20 cellular contexts compared by ENCODE assay signal in genomic region chr5:90294604-90295003, GRCh38.
DNase-seq lines count a peak whose midpoint lies in the region; ATAC-seq and TF ChIP-seq lines count a peak whose summit lies in the region.
"Had no signal": no experiment of that assay in that cellular context is flagged by ENCODE, and none has a peak within 500 bp of the region (broad histone marks: within the 10 kb centered on the region; RNA-seq: fewer than 3 reads in every experiment).

No MANE protein-coding gene starts in this region.

- TF ChIP-seq POLR2A in HCT116 (IDR thresholded peaks at IDR 0.05; ENCODE audit: borderline replicate concordance, extremely low read depth, insufficient read depth, insufficient read length), result no peak

- BruUV-seq in HCT116 (replicated peaks; lab: Mats Ljungman, UMichigan) (no TSS peak), mammary epithelial cell (replicated peaks; lab: Mats Ljungman, UMichigan) (no TSS peak)

- in situ Hi-C loops in mammary epithelial cell (cut with MboI; ENCODE audit: low sequenced_read_pairs in 2 of 2), result no loop called here

- RAD21 ChIA-PET in HCT116 (lab: Charles Lee; ENCODE audit: low non-redundant PET in 1 of 2, low total read pairs in 2 of 2, uncharacterized antibody in 2 of 2, unreplicated experiment in 2 of 2), result no interaction called here

- TF ChIP-seq RAD21 in HCT116 (IDR thresholded peaks at IDR 0.05; ENCODE audit: low read depth), result no peak

- intact Hi-C loops in HCT116 (cut with micrococcal nuclease) (no loop called here), mammary epithelial cell (cut with micrococcal nuclease) (no loop called here), dorsolateral prefrontal cortex (cut with DNase I) (no loop called here)

- peak overlapping the region; percentile 52 for H2AFZ ChIP-seq in HCT116 (ENCODE audit: low read depth, low read length, poor library complexity, severe bottlenecking)
- no peak overlapping the region for H2AFZ ChIP-seq in mammary epithelial cell (ENCODE audit: low read depth, low read length)

- H3K9ac ChIP-seq in HCT116 (ENCODE audit: low read length), result no peak overlapping the region
- no peak overlapping the region for H3K9ac ChIP-seq in mammary epithelial cell (ENCODE audit: insufficient read depth, low read length)

- H3K9me2 ChIP-seq in HCT116 (ENCODE audit: insufficient read depth), result no peaks in the 10 kb centered on the region

- H3K4me3 ChIP-seq in HCT116 (replicated peaks in 1 of 2; ENCODE audit: low read depth in 1 of 2, low read length in 2 of 2) (no peak overlapping the region), kidney epithelial cell (ENCODE audit: low read depth, low read length) (no peak overlapping the region), mammary epithelial cell (replicated peaks in 1 of 3; ENCODE audit: insufficient read depth in 1 of 3, low read depth in 2 of 3, low read length in 3 of 3) (no peak overlapping the region), SJCRH30 (no peak overlapping the region), dorsolateral prefrontal cortex (no peak overlapping the region)
- H3K4me3 ChIP-seq: esophagus muscularis mucosa, left ventricle myocardium inferior had no signal

- TF ChIP-seq CTCF in HCT116 (IDR thresholded peaks at IDR 0.05 in 2 of 3, conservative IDR thresholded peaks at IDR 0.05 in 1 of 3; ENCODE audit: borderline replicate concordance in 1 of 3, insufficient read depth in 1 of 3, low read depth in 2 of 3, low read length in 2 of 3) (peak in 1 of 3 experiments; percentile 30; a peak in 2 of 6 replicates), kidney epithelial cell (IDR thresholded peaks at IDR 0.05; ENCODE audit: insufficient read depth, low read length, poor library complexity, severe bottlenecking) (peak; percentile 15), mammary epithelial cell (conservative IDR thresholded peaks at IDR 0.05 in 1 of 2, IDR thresholded peaks at IDR 0.05 in 1 of 2; ENCODE audit: extremely low read depth in 1 of 2, insufficient read depth in 1 of 2, low read depth in 1 of 2, low read length in 2 of 2) (no peak), dorsolateral prefrontal cortex (IDR thresholded peaks at IDR 0.05 in 54 of 56, conservative IDR thresholded peaks at IDR 0.05 in 2 of 56; ENCODE audit: low read depth in 1 of 56, partially characterized antibody in 56 of 56) (no peak)

- CTCF ChIA-PET in HCT116 (lab: Charles Lee) (no interaction called here), mammary epithelial cell (lab: Charles Lee; ENCODE audit: low non-redundant PET) (no interaction called here)

- DNase-seq in NCI-H2227 (lab: John Stamatoyannopoulos, UW; ENCODE audit: unreplicated experiment) (peak; percentile 14), NCI-H2227 treated with DMSO at 0.1 percent for 48 hours (lab: John Stamatoyannopoulos, UW) (no peak), HCT116 (ENCODE audit: low read depth, low spot score) (no peak), NCI-H748 (lab: John Stamatoyannopoulos, UW; ENCODE audit: unreplicated experiment) (peak; percentile 70), kidney epithelial cell (ENCODE audit: low read depth) (no peak), mammary epithelial cell (no peak), SJCRH30 (no peak), dorsolateral prefrontal cortex (no peak)
- DNase-seq: activated naive CD8-positive, alpha-beta T cell treated with anti-CD3 and anti-CD28 coated beads, Interleukin-2, amount 50 U/mL, for 24 hours; C1 segment of cervical spinal cord; DMS53; KBM-7; left ventricle myocardium inferior; NCI-H1105; T1000 had no signal

- no peak overlapping the region for H3K27ac ChIP-seq in HCT116 (ENCODE audit: low read depth, low read length)
- H3K27ac ChIP-seq in mammary epithelial cell (ENCODE audit: insufficient read depth, low read depth, low read length), result no peak overlapping the region
- no peak overlapping the region for H3K27ac ChIP-seq in SJCRH30
- H3K27ac ChIP-seq in dorsolateral prefrontal cortex, result no peak overlapping the region
- H3K27ac ChIP-seq: esophagus muscularis mucosa, HL-60, left ventricle myocardium inferior, neutrophil had no signal

- H3K4me1 ChIP-seq in HCT116 (ENCODE audit: control insufficient read depth in 1 of 2, insufficient read depth in 2 of 2, low read length in 2 of 2) (no peaks in the 10 kb centered on the region), mammary epithelial cell (ENCODE audit: insufficient read depth, low read length) (no peaks in the 10 kb centered on the region), SJCRH30 (no peaks in the 10 kb centered on the region; the same call in 1 of the 2 replicates)
- H3K4me1 ChIP-seq: esophagus muscularis mucosa, left ventricle myocardium inferior had no signal

- H3K36me3 ChIP-seq in HCT116 (ENCODE audit: control insufficient read depth in 1 of 2, insufficient read depth in 2 of 2, low read length in 2 of 2), result no peaks in the 10 kb centered on the region
- no peaks in the 10 kb centered on the region for H3K36me3 ChIP-seq in kidney epithelial cell (ENCODE audit: control insufficient read depth, insufficient read depth, low read length)
- no peaks in the 10 kb centered on the region for H3K36me3 ChIP-seq in mammary epithelial cell (ENCODE audit: insufficient read depth, low read length)
- H3K36me3 ChIP-seq in SJCRH30, result no peaks in the 10 kb centered on the region
- H3K36me3 ChIP-seq: esophagus muscularis mucosa, left ventricle myocardium inferior, neutrophil had no signal

- no peaks in the 10 kb centered on the region for H3K79me2 ChIP-seq in HCT116 (ENCODE audit: insufficient read depth, low read length)
- H3K79me2 ChIP-seq in mammary epithelial cell (ENCODE audit: insufficient read depth, low read length), result no peaks in the 10 kb centered on the region

- dilution Hi-C loops in mammary epithelial cell (cut with HindIII; ENCODE audit: low sequenced_read_pairs), result loop anchor here (5.0 kb wide), 1 partner anchor 73 kb away; no protein-coding TSS in a partner anchor

- no peaks in the 10 kb centered on the region for H4K20me1 ChIP-seq in HCT116 (ENCODE audit: insufficient read depth)
- no peaks in the 10 kb centered on the region for H4K20me1 ChIP-seq in mammary epithelial cell (ENCODE audit: insufficient read depth, low read length)

- POLR2A ChIA-PET in HCT116 (lab: Charles Lee), result no interaction called here

- H3K4me2 ChIP-seq in HCT116 (ENCODE audit: low read length) (no peak overlapping the region), mammary epithelial cell (ENCODE audit: insufficient read depth, low read depth, low read length) (no peak overlapping the region)

- peak; percentile 63 for ATAC-seq in HCT116
- ATAC-seq: activated naive CD8-positive, alpha-beta T cell treated with anti-CD3 and anti-CD28 coated beads, Interleukin-2, amount 50 U/mL, for 24 hours; activated T-helper 17 cell treated with anti-CD3 and anti-CD28 coated beads, Interleukin-2, amount 50 U/mL, for 72 hours; stimulated activated effector memory CD8-positive, alpha-beta T cell treated with anti-CD3 and anti-CD28 coated beads, Interleukin-12 subunit alpha, Interleukin-12 subunit beta, amount 100 ng/mL, for 72 hours had no signal

- H3K9me3 ChIP-seq in HCT116 (ENCODE audit: control insufficient read depth in 1 of 2, insufficient read depth in 1 of 2, low read depth in 1 of 2, low read length in 2 of 2) (no peaks in the 10 kb centered on the region), mammary epithelial cell (replicated peaks; ENCODE audit: insufficient read depth, low read length) (no peaks in the 10 kb centered on the region), SJCRH30 (replicated peaks) (no peaks in the 10 kb centered on the region)
- H3K9me3 ChIP-seq: esophagus muscularis mucosa, left ventricle myocardium inferior, neutrophil had no signal

- WGBS in mammary epithelial cell (ENCODE audit: low coverage, missing lambda C conversion rate), result 86% methylated on average over 5 of the region's 5 CpGs

- H3K27me3 ChIP-seq in HCT116 (ENCODE audit: insufficient read depth, low read length) (no peaks in the 10 kb centered on the region), kidney epithelial cell (ENCODE audit: control insufficient read depth, insufficient read depth, low read length) (no peaks in the 10 kb centered on the region), mammary epithelial cell (ENCODE audit: insufficient read depth, low read length) (no peaks in the 10 kb centered on the region), SJCRH30 (no peaks in the 10 kb centered on the region), dorsolateral prefrontal cortex (no peaks in the 10 kb centered on the region)
- H3K27me3 ChIP-seq: esophagus muscularis mucosa, neutrophil had no signal

TF ChIP-seq in HCT116, 20 proteins besides CTCF, POLR2A, EP300 and RAD21:
- no peak for TF ChIP-seq YY1 (IDR thresholded peaks at IDR 0.05; ENCODE audit: extremely low read depth, insufficient replicate concordance, low read depth, low read length)
- TF ChIP-seq FOSL1 (IDR thresholded peaks at IDR 0.05; ENCODE audit: low read depth), result no peak
- TF ChIP-seq ZFX (IDR thresholded peaks at IDR 0.05), result no peak
- no peak for TF ChIP-seq CEBPB (IDR thresholded peaks at IDR 0.05; ENCODE audit: low read depth)
- TF ChIP-seq ATF3 (IDR thresholded peaks at IDR 0.05), result no peak
- TF ChIP-seq ELF1 (IDR thresholded peaks at IDR 0.05; ENCODE audit: borderline replicate concordance, low read depth), result no peak
- TF ChIP-seq CBX3 (IDR thresholded peaks at IDR 0.05; ENCODE audit: low read depth), result no peak
- TF ChIP-seq EGR1 (IDR thresholded peaks at IDR 0.05; ENCODE audit: low read depth), result no peak
- TF ChIP-seq JUND (IDR thresholded peaks at IDR 0.05), result no peak
- no peak for TF ChIP-seq POLR2AphosphoS5 (IDR thresholded peaks at IDR 0.05; ENCODE audit: low read depth, low read length)
- no peak for TF ChIP-seq EZH2phosphoT487 (IDR thresholded peaks at IDR 0.05; ENCODE audit: borderline replicate concordance)
- TF ChIP-seq EZH2 (IDR thresholded peaks at IDR 0.05), result no peak
- TF ChIP-seq, protein P1, sequence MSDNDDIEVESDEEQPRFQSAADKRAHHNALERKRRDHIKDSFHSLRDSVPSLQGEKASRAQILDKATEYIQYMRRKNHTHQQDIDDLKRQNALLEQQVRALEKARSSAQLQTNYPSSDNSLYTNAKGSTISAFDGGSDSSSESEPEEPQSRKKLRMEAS (IDR thresholded peaks at IDR 0.05), result no peak
- TF ChIP-seq ZNF274 (IDR thresholded peaks at IDR 0.05; ENCODE audit: low read depth, low read length), result no peak
- no peak for TF ChIP-seq SRF (IDR thresholded peaks at IDR 0.05; ENCODE audit: low read depth)
- TF ChIP-seq SP1 (IDR thresholded peaks at IDR 0.05; ENCODE audit: low read depth), result no peak
- TF ChIP-seq SIN3A (IDR thresholded peaks at IDR 0.05; ENCODE audit: low read depth), result no peak

Comparison
In these comparisons a context has a peak if more than half of its experiments do, and no peak if none do; other contexts are left out.
1. DNase-seq: peak in NCI-H2227 (single experiment) and NCI-H748 (single experiment); none in NCI-H2227 treated with DMSO at 0.1 percent for 48 hours (single experiment), HCT116 (single experiment), kidney epithelial cell (single experiment), mammary epithelial cell (single experiment), SJCRH30 (0 of 2) and dorsolateral prefrontal cortex (0 of 10).